ENCODE assay signal across 29 cellular contexts in the genomic region with DNA sequence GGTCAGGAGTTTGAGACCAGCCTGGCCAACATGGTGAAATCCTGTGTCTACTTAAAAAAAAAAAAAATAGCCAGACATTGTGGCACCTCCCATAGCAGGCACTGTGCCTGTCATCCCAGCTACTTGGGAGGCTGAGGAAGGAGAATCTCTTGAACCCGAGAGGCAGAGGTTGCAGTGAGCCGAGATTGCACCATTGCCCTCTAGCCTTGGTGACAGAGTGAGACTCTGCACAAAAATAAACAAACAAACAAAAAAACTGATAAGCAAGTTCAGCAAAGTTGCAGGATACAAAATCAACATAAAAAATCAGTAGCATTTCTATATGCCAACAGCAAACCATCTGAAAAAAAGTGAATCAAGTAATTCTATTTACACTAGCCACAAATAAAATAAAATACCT.
A peak's percentile ranks its signal among the peaks of the same experiment; 100 is the strongest.
DNase-seq lines count a peak whose midpoint lies in the region; ATAC-seq, FAIRE-seq and TF ChIP-seq lines count a peak whose summit lies in the region.
"Had no signal": no experiment of that assay in that cellular context is flagged by ENCODE, and none has a peak within 500 bp of the region (broad histone marks: within the 10 kb centered on the region; RNA-seq: fewer than 3 reads in every experiment).

No MANE protein-coding gene starts in this region.

- no peak for FAIRE-seq in HepG2 (lab: Jason Lieb, UNC)
- FAIRE-seq: A204.1, A549, D721Med had no signal

- H3K27me3 ChIP-seq in liver (ENCODE audit: control insufficient read depth in 4 of 4, insufficient read depth in 4 of 4, low read length in 3 of 4) = no peaks in the 10 kb centered on the region
- H3K27me3 ChIP-seq in HepG2 (ENCODE audit: control insufficient read depth in 1 of 2, insufficient read depth in 2 of 2, low read length in 2 of 2) = no peaks in the 10 kb centered on the region
- H3K27me3 ChIP-seq: BE2C; BLaER1; BLaER1 treated with 17β-estradiol and CSF1 and Interleukin-3, amounts not matched to agents 10 nM and 100 nM had no signal

- no peak for DNase-seq in HepG2 (ENCODE audit: low spot score)
- DNase-seq: 8988T; ACHN; AML-193; BE2C; C1 segment of cervical spinal cord; Caco-2; Calu3; CD4-positive, alpha-beta memory T cell; CD4-positive, alpha-beta T cell; CD4-positive, CD25-positive, alpha-beta regulatory T cell; CD8-positive, alpha-beta memory T cell; CD8-positive, alpha-beta T cell; COR-L47; DMS 273 treated with DMSO at 0.1 percent for 48 hours; DMS153; DMS53; DMS79; DMS79 treated with DMSO at 0.1 percent for 48 hours; DND-41; EL had no signal

- no TSS peak for BruUV-seq in HepG2 (replicated peaks; lab: Mats Ljungman, UMichigan)

- H3K4me3 ChIP-seq in liver (ENCODE audit: low read depth in 1 of 3, low read length in 3 of 3) = no peak overlapping the region
- H3K4me3 ChIP-seq in HepG2 (replicated peaks in 1 of 3; ENCODE audit: insufficient read depth in 1 of 3, low read depth in 2 of 3, low read length in 3 of 3) = no peak overlapping the region
- H3K4me3 ChIP-seq: A549; BLaER1; BLaER1 treated with 17β-estradiol and CSF1 and Interleukin-3, amounts not matched to agents 10 nM and 100 nM had no signal

- H3K27ac ChIP-seq in liver (ENCODE audit: low read depth in 1 of 2, low read length in 2 of 2) = no peak overlapping the region
- H3K27ac ChIP-seq in HepG2 (ENCODE audit: extremely low read length, insufficient read depth, low read length) = no peak overlapping the region
- H3K27ac ChIP-seq: 22Rv1; A549; BLaER1; BLaER1 treated with 17β-estradiol and CSF1 and Interleukin-3, amounts not matched to agents 10 nM and 100 nM; C4-2B had no signal

- intact Hi-C loops in HepG2 (cut with micrococcal nuclease; ENCODE audit: unreplicated experiment) = no loop called here

- H2AFZ ChIP-seq in HepG2 (ENCODE audit: low read length) = no peak overlapping the region

- POLR2A ChIA-PET in HepG2 (lab: Yijun Ruan, JAX) = no interaction called here

- no peak for TF ChIP-seq RAD21 in liver (IDR thresholded peaks at IDR 0.05)
- TF ChIP-seq RAD21 in HepG2 (CRISPR knock-in tag; IDR thresholded peaks at IDR 0.05) = no peak

- TF ChIP-seq EP300 in HepG2 (IDR thresholded peaks at IDR 0.05; ENCODE audit: low read depth in 2 of 2, low read length in 2 of 2) = no peak
- TF ChIP-seq EP300 in HepG2 (CRISPR knock-in tag; IDR thresholded peaks at IDR 0.05; ENCODE audit: borderline replicate concordance) = no peak

- ATAC-seq in HepG2 = no peak
- ATAC-seq: A549; CD8-positive, alpha-beta T cell had no signal

- H3K4me2 ChIP-seq in HepG2 (ENCODE audit: low read depth, low read length) = no peak overlapping the region
- H3K4me2 ChIP-seq: A549; BLaER1; BLaER1 treated with 17β-estradiol and CSF1 and Interleukin-3, amounts not matched to agents 10 nM and 100 nM had no signal

- H3K4me1 ChIP-seq in liver (ENCODE audit: control insufficient read depth in 4 of 4, insufficient read depth in 4 of 4, low read length in 3 of 4) (peaks cover 2 to 38% (median 23%) of the 10 kb centered on the region in 4 donors), HepG2 (ENCODE audit: insufficient read depth, low read length) (peaks cover 5% of the 10 kb centered on the region; the same call in 1 of the 2 replicates)
- H3K4me1 ChIP-seq: A549, BE2C, BLaER1, Caco-2 had no signal

- TF ChIP-seq POLR2A in HepG2 (IDR thresholded peaks at IDR 0.05; ENCODE audit: insufficient read depth in 1 of 2, low read depth in 2 of 2, low read length in 2 of 2) = no peak

- in situ Hi-C loops in HepG2 (cut with HindIII; ENCODE audit: extremely low pct_ligation_motif_present, low pct_unique_long_range_greater_than_20kb) = no loop called here

- TF ChIP-seq CTCF in liver (IDR thresholded peaks at IDR 0.05; ENCODE audit: low read depth, low read length, missing input control) = no peak
- no peak for TF ChIP-seq CTCF in HepG2 (CRISPR knock-in tag; IDR thresholded peaks at IDR 0.05)

- no peaks in the 10 kb centered on the region for H4K20me1 ChIP-seq in HepG2 (ENCODE audit: insufficient read depth, low read length)
- H4K20me1 ChIP-seq: BLaER1; BLaER1 treated with 17β-estradiol and CSF1 and Interleukin-3, amounts not matched to agents 10 nM and 100 nM had no signal

- no peaks in the 10 kb centered on the region for H3K79me2 ChIP-seq in HepG2 (ENCODE audit: insufficient read depth, low read length)

- WGBS in liver = 26% methylated on average over 2 of the region's 2 CpGs
- WGBS in HepG2 (ENCODE audit: low lambda C conversion rate) = 92% methylated on average over 2 of the region's 2 CpGs

- H3K9ac ChIP-seq in liver (ENCODE audit: low read depth in 1 of 2, low read length in 2 of 2) (no peak overlapping the region), HepG2 (ENCODE audit: insufficient read depth, low read depth, low read length) (no peak overlapping the region)
- H3K9ac ChIP-seq: BLaER1; BLaER1 treated with 17β-estradiol and CSF1 and Interleukin-3, amounts not matched to agents 10 nM and 100 nM had no signal

- no peaks in the 10 kb centered on the region for H3K36me3 ChIP-seq in liver (ENCODE audit: control insufficient read depth in 4 of 4, insufficient read depth in 3 of 4, low read depth in 1 of 4, low read length in 3 of 4)
- H3K36me3 ChIP-seq in HepG2 (replicated peaks in 1 of 2; ENCODE audit: control insufficient read depth in 1 of 2, insufficient read depth in 2 of 2, low read length in 2 of 2) = no peaks in the 10 kb centered on the region
- H3K36me3 ChIP-seq: BE2C, BLaER1 had no signal

- H3K9me3 ChIP-seq in liver (ENCODE audit: control insufficient read depth in 4 of 4, low read length in 3 of 4) = no peaks in the 10 kb centered on the region
- H3K9me3 ChIP-seq in HepG2 (ENCODE audit: low read length) = no peaks in the 10 kb centered on the region
- H3K9me3 ChIP-seq: BE2C had no signal

- CTCF ChIA-PET in HepG2 (lab: Yijun Ruan, JAX; ENCODE audit: low intra/inter-chr PET ratio, low total read pairs) = no interaction called here

TF ChIP-seq in liver, 16 proteins besides CTCF, POLR2A, EP300 and RAD21:
- TF ChIP-seq RXRA (IDR thresholded peaks at IDR 0.05) (peak; percentile 14 to 52), HNF4A (conservative IDR thresholded peaks at IDR 0.05) (peak; percentile 50 to 57), NR2F2 (IDR thresholded peaks at IDR 0.05) (no peak)
- TF ChIP-seq, protein P1, sequence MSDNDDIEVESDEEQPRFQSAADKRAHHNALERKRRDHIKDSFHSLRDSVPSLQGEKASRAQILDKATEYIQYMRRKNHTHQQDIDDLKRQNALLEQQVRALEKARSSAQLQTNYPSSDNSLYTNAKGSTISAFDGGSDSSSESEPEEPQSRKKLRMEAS (IDR thresholded peaks at IDR 0.05) = no peak

TF ChIP-seq in HepG2, 621 proteins besides CTCF, POLR2A, EP300 and RAD21:
- TF ChIP-seq NFKB2 (CRISPR knock-in tag; IDR thresholded peaks at IDR 0.05; ENCODE audit: borderline replicate concordance) (no peak), RFXANK (CRISPR knock-in tag; IDR thresholded peaks at IDR 0.05) (no peak), NFE2L2 (IDR thresholded peaks at IDR 0.05; ENCODE audit: low read length) (no peak), PCBP1 (IDR thresholded peaks at IDR 0.05; ENCODE audit: borderline replicate concordance, low read depth, low read length) (no peak), ZNF564 (CRISPR knock-in tag; IDR thresholded peaks at IDR 0.05) (no peak), ZNF17 (CRISPR knock-in tag; IDR thresholded peaks at IDR 0.05) (no peak), ZNF430 (CRISPR knock-in tag; IDR thresholded peaks at IDR 0.05) (no peak), ZNF83 (CRISPR knock-in tag; IDR thresholded peaks at IDR 0.05; ENCODE audit: borderline replicate concordance) (no peak), MBNL3 (CRISPR knock-in tag; conservative IDR thresholded peaks at IDR 0.05) (no peak), YY1 (IDR thresholded peaks at IDR 0.05; ENCODE audit: insufficient read depth, insufficient replicate concordance, low read depth, low read length) (no peak)
- TF ChIP-seq, protein P2, sequence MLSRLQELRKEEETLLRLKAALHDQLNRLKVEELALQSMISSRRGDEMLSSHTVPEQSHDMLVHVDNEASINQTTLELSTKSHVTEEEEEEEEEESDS (CRISPR knock-in tag; IDR thresholded peaks at IDR 0.05; ENCODE audit: borderline replicate concordance) = no peak
TF ChIP-seq in HepG2: peak in this region for 0.
